17 cellular contexts compared by ENCODE assay signal in genomic region chr11:76610371-76610770, GRCh38.
A peak's percentile ranks its signal among the peaks of the same experiment; 100 is the strongest.
DNase-seq lines count a peak whose midpoint lies in the region; ATAC-seq and TF ChIP-seq lines count a peak whose summit lies in the region.
"Had no signal": no experiment of that assay in that cellular context is flagged by ENCODE, and none has a peak within 500 bp of the region (broad histone marks: within the 10 kb centered on the region; RNA-seq: fewer than 3 reads in every experiment).

No MANE protein-coding gene starts in this region.

- H3K27ac Mint-ChIP-seq in MCF 10A (ENCODE audit: low read depth, unreplicated experiment): no peak overlapping the region
- H3K27ac Mint-ChIP-seq in activated CD8-positive, alpha-beta T cell treated with anti-CD3 and anti-CD28 coated beads, Interleukin-2, amount 10 ng/mL, durations not matched to agents 7 days and 5 days: no peak overlapping the region
- H3K27ac Mint-ChIP-seq in WTC11: no peak overlapping the region
- H3K27ac Mint-ChIP-seq: CD4-positive, CD25-positive, alpha-beta regulatory T cell had no signal

- no TSS peak for BruUV-seq in MCF 10A (replicated peaks; lab: Mats Ljungman, UMichigan)

- no peaks in the 10 kb centered on the region for H3K9me3 ChIP-seq in breast epithelium
- no peaks in the 10 kb centered on the region for H3K9me3 ChIP-seq in HUES48 (ENCODE audit: control insufficient read depth, insufficient read depth, low read length)
- H3K9me3 ChIP-seq in left ventricle myocardium inferior (replicated peaks): no peaks in the 10 kb centered on the region
- H3K9me3 ChIP-seq in sigmoid colon: no peaks in the 10 kb centered on the region
- H3K9me3 ChIP-seq: A549 had no signal

- intact Hi-C loops in breast epithelium (cut with DNase I; ENCODE audit: low total_unique reads) (no loop called here), MCF 10A (cut with micrococcal nuclease) (no loop called here), left ventricle myocardium inferior (cut with micrococcal nuclease) (no loop called here), sigmoid colon (cut with DNase I) (no loop called here)

- H3K4me3 ChIP-seq in breast epithelium (no peak overlapping the region), HUES48 (ENCODE audit: low read depth, low read length) (no peak overlapping the region), left ventricle myocardium inferior (no peak overlapping the region), sigmoid colon (no peak overlapping the region)
- H3K4me3 ChIP-seq: A549, PC-9 had no signal

- H3K27me3 Mint-ChIP-seq in MCF 10A (ENCODE audit: insufficient read depth, unreplicated experiment) (no peaks in the 10 kb centered on the region), WTC11 (ENCODE audit: low read depth) (peaks cover 2% of the 10 kb centered on the region; the same call in 1 of the 2 replicates)
- H3K27me3 Mint-ChIP-seq in activated CD8-positive, alpha-beta T cell treated with anti-CD3 and anti-CD28 coated beads, Interleukin-2, amount 10 ng/mL, durations not matched to agents 7 days and 5 days (ENCODE audit: low read depth): peaks cover 7% of the 10 kb centered on the region
- H3K27me3 Mint-ChIP-seq: CD4-positive, CD25-positive, alpha-beta regulatory T cell had no signal

- no peak overlapping the region for H3K4me3 Mint-ChIP-seq in MCF 10A (ENCODE audit: unreplicated experiment)
- no peak overlapping the region for H3K4me3 Mint-ChIP-seq in activated CD8-positive, alpha-beta T cell treated with anti-CD3 and anti-CD28 coated beads, Interleukin-2, amount 10 ng/mL, durations not matched to agents 7 days and 5 days
- H3K4me3 Mint-ChIP-seq in WTC11: no peak overlapping the region
- H3K4me3 Mint-ChIP-seq: CD4-positive, CD25-positive, alpha-beta regulatory T cell had no signal

- H3K27ac ChIP-seq in breast epithelium (peak overlapping the region; percentile 58 to 70), HUES48 (ENCODE audit: low read depth, low read length) (peak overlapping the region; percentile 59), left ventricle myocardium inferior (replicated peaks) (peak overlapping the region; percentile 64), sigmoid colon (peak overlapping the region in 3 of 4 donors; percentile 19 to 63 (median 47)), foreskin keratinocyte (no peak overlapping the region)
- H3K27ac ChIP-seq: A549, PC-9 had no signal

- no peak for DNase-seq in breast epithelium (ENCODE audit: low spot score in 2 of 2)
- DNase-seq in MCF 10A (ENCODE audit: unreplicated experiment): no peak
- no peak for DNase-seq in left ventricle myocardium inferior
- no peak for DNase-seq in sigmoid colon
- DNase-seq in activated CD8-positive, alpha-beta T cell treated with anti-CD3 and anti-CD28 coated beads, Interleukin-2, amount 10 ng/mL, durations not matched to agents 7 days and 5 days: no peak
- no peak for DNase-seq in WTC11 (ENCODE audit: low spot score)
- no peak for DNase-seq in foreskin keratinocyte
- DNase-seq: CD4-positive, CD25-positive, alpha-beta regulatory T cell; DND-41; GDM1; GOT3; Kasumi-1; NCI-H2029; NCI-H774; PC-9 had no signal

- H3K9me3 Mint-ChIP-seq in MCF 10A (ENCODE audit: unreplicated experiment) (no peaks in the 10 kb centered on the region), WTC11 (peaks cover 12% of the 10 kb centered on the region)
- no peaks in the 10 kb centered on the region for H3K9me3 Mint-ChIP-seq in activated CD8-positive, alpha-beta T cell treated with anti-CD3 and anti-CD28 coated beads, Interleukin-2, amount 10 ng/mL, durations not matched to agents 7 days and 5 days (ENCODE audit: insufficient read depth)

- H3K27me3 ChIP-seq in breast epithelium (no peaks in the 10 kb centered on the region), HUES48 (ENCODE audit: control insufficient read depth, insufficient read depth, low read length) (no peaks in the 10 kb centered on the region), left ventricle myocardium inferior (ENCODE audit: low read depth) (no peaks in the 10 kb centered on the region), sigmoid colon (no peaks in the 10 kb centered on the region), foreskin keratinocyte (no peaks in the 10 kb centered on the region)

- H3K36me3 ChIP-seq in breast epithelium (no peaks in the 10 kb centered on the region), HUES48 (ENCODE audit: control insufficient read depth, insufficient read depth, low read length) (no peaks in the 10 kb centered on the region), left ventricle myocardium inferior (no peaks in the 10 kb centered on the region), sigmoid colon (no peaks in the 10 kb centered on the region)

- WGBS in sigmoid colon, 2 donors: 94 to 95% methylated on average over 4 of the region's 4 CpGs

- CTCF ChIA-PET in MCF 10A (lab: Yijun Ruan, JAX) (no interaction called here), WTC11 (lab: Charles Lee) (interaction anchor here (0.7 to 1.6 kb wide), 5 partner anchors 12 to 182 kb away, joined by 3 to 13 read pairs (median 3); no protein-coding TSS in a partner anchor)
- CTCF ChIA-PET in activated CD8-positive, alpha-beta T cell treated with anti-CD3 and anti-CD28 coated beads, Interleukin-2, amount 10 ng/mL, durations not matched to agents 7 days and 5 days (lab: Charles Lee): interaction anchor here (1.0 kb wide), 1 partner anchor 76 kb away, joined by 3 read pairs; no protein-coding TSS in a partner anchor

- H3K4me1 Mint-ChIP-seq in MCF 10A (ENCODE audit: insufficient read depth, unreplicated experiment): no peaks in the 10 kb centered on the region
- peaks cover 6% of the 10 kb centered on the region for H3K4me1 Mint-ChIP-seq in activated CD8-positive, alpha-beta T cell treated with anti-CD3 and anti-CD28 coated beads, Interleukin-2, amount 10 ng/mL, durations not matched to agents 7 days and 5 days (ENCODE audit: low read depth)
- H3K4me1 Mint-ChIP-seq in WTC11: peaks cover 28% of the 10 kb centered on the region
- H3K4me1 Mint-ChIP-seq: CD4-positive, CD25-positive, alpha-beta regulatory T cell had no signal

- TF ChIP-seq EP300 in sigmoid colon (IDR thresholded peaks at IDR 0.05): no peak

- peaks cover 0 to 7% of the 10 kb centered on the region in 2 donors for H3K4me1 ChIP-seq in breast epithelium
- peaks cover 7% of the 10 kb centered on the region; the same call in 1 of the 2 replicates for H3K4me1 ChIP-seq in HUES48 (ENCODE audit: control insufficient read depth, insufficient read depth, low read length)
- peaks cover 60% of the 10 kb centered on the region for H3K4me1 ChIP-seq in left ventricle myocardium inferior
- H3K4me1 ChIP-seq in sigmoid colon: peaks cover 0 to 45% (median 38%) of the 10 kb centered on the region in 4 donors
- no peaks in the 10 kb centered on the region for H3K4me1 ChIP-seq in foreskin keratinocyte
- H3K4me1 ChIP-seq: A549 had no signal

- POLR2A ChIA-PET in MCF 10A (lab: Yijun Ruan, JAX): no interaction called here
- POLR2A ChIA-PET in activated CD8-positive, alpha-beta T cell treated with anti-CD3 and anti-CD28 coated beads, Interleukin-2, amount 10 ng/mL, durations not matched to agents 7 days and 5 days (lab: Charles Lee): no interaction called here
- POLR2A ChIA-PET in WTC11 (lab: Charles Lee): interaction anchor here (0.6 kb wide), 1 partner anchor 174 kb away, joined by 3 read pairs; no protein-coding TSS in a partner anchor

- no peaks in the 10 kb centered on the region for H3K36me3 Mint-ChIP-seq in MCF 10A (ENCODE audit: insufficient read depth, unreplicated experiment)
- H3K36me3 Mint-ChIP-seq in activated CD8-positive, alpha-beta T cell treated with anti-CD3 and anti-CD28 coated beads, Interleukin-2, amount 10 ng/mL, durations not matched to agents 7 days and 5 days (ENCODE audit: low read depth): no peaks in the 10 kb centered on the region
- H3K36me3 Mint-ChIP-seq in WTC11: peaks cover 10% of the 10 kb centered on the region
- H3K36me3 Mint-ChIP-seq: CD4-positive, CD25-positive, alpha-beta regulatory T cell had no signal

- ATAC-seq in activated CD8-positive, alpha-beta T cell treated with anti-CD3 and anti-CD28 coated beads, Interleukin-2, amount 10 ng/mL, durations not matched to agents 7 days and 5 days: no peak
- ATAC-seq in WTC11 (no peak), foreskin keratinocyte (no peak)
- ATAC-seq: A549 had no signal

- TF ChIP-seq CTCF in breast epithelium (IDR thresholded peaks at IDR 0.05) (no peak), MCF 10A (IDR thresholded peaks at IDR 0.05; ENCODE audit: unreplicated experiment) (no peak), left ventricle myocardium inferior (IDR thresholded peaks at IDR 0.05; ENCODE audit: borderline replicate concordance) (no peak), sigmoid colon (IDR thresholded peaks at IDR 0.05) (no peak), WTC11 (IDR thresholded peaks at IDR 0.05) (no peak), foreskin keratinocyte (conservative IDR thresholded peaks at IDR 0.05) (no peak)

- no peak overlapping the region for H3K9ac ChIP-seq in HUES48 (ENCODE audit: low read depth, low read length)

- no peak for TF ChIP-seq POLR2A in breast epithelium (IDR thresholded peaks at IDR 0.05)
- TF ChIP-seq POLR2A in sigmoid colon (IDR thresholded peaks at IDR 0.05): no peak

TF ChIP-seq in WTC11, 78 proteins besides CTCF, POLR2A, EP300 and RAD21 (continues in another document):
- no peak for TF ChIP-seq ZNF219 (CRISPR knock-in tag; IDR thresholded peaks at IDR 0.05; ENCODE audit: borderline replicate concordance)
- no peak for TF ChIP-seq NR2C2 (CRISPR knock-in tag; IDR thresholded peaks at IDR 0.05)
- no peak for TF ChIP-seq ZNF281 (CRISPR knock-in tag; IDR thresholded peaks at IDR 0.05)
- no peak for TF ChIP-seq GABPB1 (CRISPR knock-in tag; IDR thresholded peaks at IDR 0.05)
- no peak for TF ChIP-seq ELF4 (CRISPR knock-in tag; IDR thresholded peaks at IDR 0.05; ENCODE audit: low read depth)
- no peak for TF ChIP-seq ZNF396 (CRISPR knock-in tag; IDR thresholded peaks at IDR 0.05; ENCODE audit: borderline replicate concordance)
